Comparison of ENCODE assay signal across 12 cellular contexts in the genomic region with DNA sequence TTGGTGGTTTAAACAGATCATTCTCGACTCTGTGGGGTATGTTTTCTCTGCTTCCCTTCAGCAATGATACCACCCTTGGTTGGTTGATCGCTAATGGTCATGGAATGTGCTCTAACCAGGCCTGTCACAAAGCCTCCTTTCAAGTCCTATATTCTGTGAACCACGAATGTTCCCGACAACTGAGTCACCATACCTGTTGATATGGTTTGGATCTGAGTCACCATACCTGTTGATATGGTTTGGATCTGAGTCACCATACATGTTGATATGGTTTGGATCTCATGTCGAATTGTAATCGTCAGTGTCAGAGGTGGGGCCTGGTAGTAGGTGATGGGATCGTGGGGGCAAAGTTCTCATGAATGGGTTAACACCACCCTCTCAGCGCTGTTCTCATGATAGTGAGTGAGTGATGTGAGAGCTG. TPM values are rescaled to one million over a fixed set of nuclear protein-coding genes. Genes with fewer than 3 reads are reported as not detected.
DNase-seq lines count a peak whose midpoint lies in the region; ATAC-seq, FAIRE-seq and TF ChIP-seq lines count a peak whose summit lies in the region.
"Had no signal": no experiment of that assay in that cellular context is flagged by ENCODE, and none has a peak within 500 bp of the region (broad histone marks: within the 10 kb centered on the region; RNA-seq: fewer than 3 reads in every experiment).

No MANE protein-coding gene starts in this region.

- H3K27ac ChIP-seq in A549 (no peak overlapping the region), sigmoid colon (no peak overlapping the region)

- H3K4me1 ChIP-seq in A549 (peaks cover 16% of the 10 kb centered on the region), sigmoid colon (peaks cover 0 to 8% (median 7%) of the 10 kb centered on the region in 4 donors)

- ATAC-seq in A549 (no peak), HG03045 (IDR thresholded peaks at IDR 0.05; ENCODE audit: unreplicated experiment) (no peak)

- H3K4me3 ChIP-seq in A549, result no peak overlapping the region
- H3K4me3 ChIP-seq in sigmoid colon, result no peak overlapping the region

- H3K9me3 ChIP-seq in A549 (no peaks in the 10 kb centered on the region), sigmoid colon (no peaks in the 10 kb centered on the region)

- FAIRE-seq in A549 (lab: Jason Lieb, UNC), result no peak

- no peak for TF ChIP-seq CTCF in A549 (IDR thresholded peaks at IDR 0.05)
- TF ChIP-seq CTCF in sigmoid colon (IDR thresholded peaks at IDR 0.05), result no peak
- TF ChIP-seq CTCF in GM10248 (IDR thresholded peaks at IDR 0.05; ENCODE audit: control extremely low read depth, extremely low read depth, low read depth, missing control alignments), result no peak

- H3K4me2 ChIP-seq in A549, result no peak overlapping the region

- TF ChIP-seq POLR2A in A549 (IDR thresholded peaks at IDR 0.05; ENCODE audit: low read length) (no peak), sigmoid colon (IDR thresholded peaks at IDR 0.05) (no peak)

- DNase-seq in A549 (ENCODE audit: low read depth in 1 of 2, low spot score in 1 of 2) (no peak), HCEC 1CT (peak; percentile 41), iris pigment epithelial cell (ENCODE audit: low read depth) (peak; percentile 62), sigmoid colon (no peak), SIG-M5 treated with dmso at 0.1 percent for 504 hours (lab: John Stamatoyannopoulos, UW; ENCODE audit: unreplicated experiment) (no peak), GM10248 (ENCODE audit: extremely low spot score) (no peak)
- DNase-seq in activated T-cell treated with anti-CD3 and anti-CD28 coated beads, Interleukin-2, amount 50 U/mL, for 48 hours, result peak; percentile 51 to 59
- DNase-seq: CD8-positive, alpha-beta memory T cell; endodermal cell; MM.1S; NCI-H524 had no signal

- POLR2A ChIA-PET in A549 (lab: Yijun Ruan, JAX) (no interaction called here), GM10248 (lab: Yijun Ruan, JAX) (no interaction called here)

- H3K27me3 ChIP-seq in sigmoid colon, result no peaks in the 10 kb centered on the region

- CTCF ChIA-PET in A549 (lab: Yijun Ruan, JAX) (interaction anchor here (3.8 to 10.9 kb wide), 4 partner anchors 12 to 284 kb away, joined by 13 to 162 read pairs (median 42); partner anchors contain the start of gene CAMK2N1), GM10248 (lab: Yijun Ruan, JAX) (interaction anchor here (8.0 kb wide), 1 partner anchor 280 kb away, joined by 116 read pairs; no protein-coding TSS in a partner anchor)

- peaks cover 5 to 47% (median 26%) of the 10 kb centered on the region in 4 donors for H3K36me3 ChIP-seq in sigmoid colon

- WGBS in A549 (ENCODE audit: missing lambda C conversion rate), result 78% methylated on average over 8 of the region's 8 CpGs
- 72 to 76% methylated on average over 8 of the region's 8 CpGs for WGBS in sigmoid colon, 2 donors

- intact Hi-C loops in sigmoid colon (cut with DNase I), result no loop called here

- TF ChIP-seq RAD21 in A549 (conservative IDR thresholded peaks at IDR 0.05 in 1 of 2, IDR thresholded peaks at IDR 0.05 in 1 of 2), result no peak

- no peak for TF ChIP-seq EP300 in A549 (IDR thresholded peaks at IDR 0.05)
- TF ChIP-seq EP300 in sigmoid colon (IDR thresholded peaks at IDR 0.05), result no peak

TF ChIP-seq in A549, 52 proteins besides CTCF, POLR2A, EP300 and RAD21:
- TF ChIP-seq MAFK (IDR thresholded peaks at IDR 0.05; ENCODE audit: partially characterized antibody) (no peak), FOSL2 (IDR thresholded peaks at IDR 0.05) (no peak), FOSL2 (CRISPR knock-in tag; IDR thresholded peaks at IDR 0.05) (peak; percentile 28; the same call in 1 of the 2 replicates)

RNA-seq across cellular contexts. Expression of gene CAMK2N1, which starts 10.2 kb away (rescaled TPM):
- polyA plus RNA-seq in A549 (2011; rRNA removed), result 38.9 and 49.7 TPM in 2 replicates
- 17.8 and 19.6 TPM in 2 replicates for polyA plus RNA-seq in A549 (2012; cell fraction: cytosol; rRNA removed)
- 4.7 and 5.6 TPM in 2 replicates for polyA plus RNA-seq in A549 (2012; cell fraction: nucleus; rRNA removed)
- 35.8 to 56.4 TPM (median 55.1 TPM) in 3 replicates for polyA plus RNA-seq in A549 (2017; fragmentation: RNase III; extraction: RNeasy Plus Mini Kit Qiagen cat#74134 plus additional on column Dnase treatment)
- polyA minus RNA-seq in A549 (2011; rRNA and poly(A)+ RNA removed), result 11.5 and 12.5 TPM in 2 replicates
- total RNA-seq in sigmoid colon, result 10 to 100 TPM; 18.3 to 31.9 (median 28.0) TPM
- polyA plus RNA-seq in sigmoid colon, result 100 to 1,000 TPM in 2 of 3 donors, 10 to 100 TPM in 1; 43.9 to 247 (median 231) TPM

RNA-seq across cellular contexts. Expression of gene MUL1, which starts 11.7 kb away (rescaled TPM):
- polyA plus RNA-seq in A549 (2011; rRNA removed), result 20.0 and 22.9 TPM in 2 replicates
- polyA plus RNA-seq in A549 (2012; cell fraction: cytosol; rRNA removed), result 18.5 and 22.8 TPM in 2 replicates
- 22.4 and 24.4 TPM in 2 replicates for polyA plus RNA-seq in A549 (2012; cell fraction: nucleus; rRNA removed)
- polyA plus RNA-seq in A549 (2017; fragmentation: RNase III; extraction: RNeasy Plus Mini Kit Qiagen cat#74134 plus additional on column Dnase treatment), result 21.4 to 24.5 TPM (median 24.1 TPM) in 3 replicates
- polyA minus RNA-seq in A549 (2011; rRNA and poly(A)+ RNA removed), result 23.7 and 25.6 TPM in 2 replicates
- total RNA-seq in sigmoid colon, result 10 to 100 TPM; 26.8 to 34.1 (median 32.6) TPM
- polyA plus RNA-seq in sigmoid colon, result 10 to 100 TPM in 1 of 3 donors, 1 to 10 TPM in 2; 4.8 to 30.3 (median 9.2) TPM

RNA-seq across cellular contexts. Expression of gene FAM43B, which starts 56.1 kb away (rescaled TPM):
- polyA plus RNA-seq in A549 (2011; rRNA removed), result 0.53 and 0.76 TPM in 2 replicates
- 1.4 and 2.0 TPM in 2 replicates for polyA plus RNA-seq in A549 (2012; cell fraction: cytosol; rRNA removed)
- polyA plus RNA-seq in A549 (2012; cell fraction: nucleus; rRNA removed), result 3.1 and 5.4 TPM in 2 replicates
- polyA plus RNA-seq in A549 (2017; fragmentation: RNase III; extraction: RNeasy Plus Mini Kit Qiagen cat#74134 plus additional on column Dnase treatment), result 4.1 to 7.1 TPM (median 6.9 TPM) in 3 replicates
- polyA minus RNA-seq in A549 (2011; rRNA and poly(A)+ RNA removed), result 0.78 and 0.83 TPM in 2 replicates
- 1 to 10 TPM in 3 of 4 donors, under 1 TPM in 1; 0.81 to 1.7 (median 1.5) TPM for total RNA-seq in sigmoid colon
- under 1 TPM in 2 of 3 donors, not detected in 1; 0.23 to 0.29 TPM for polyA plus RNA-seq in sigmoid colon
- total RNA-seq: CD8-positive, alpha-beta memory T cell had no signal
- polyA plus RNA-seq: CD8-positive, alpha-beta memory T cell had no signal

Comparison
In these comparisons a context has a peak if more than half of its experiments do, and no peak if none do; other contexts are left out.
1. DNase-seq: peak in HCEC 1CT (single experiment), activated T-cell treated with anti-CD3 and anti-CD28 coated beads, Interleukin-2, amount 50 U/mL, for 48 hours (2 of 2) and iris pigment epithelial cell (single experiment); none in A549 (0 of 2), sigmoid colon (single experiment), SIG-M5 treated with dmso at 0.1 percent for 504 hours (single experiment) and GM10248 (single experiment).